In genomic region chr1:201827321-201828281, GRCh38 we compare ENCODE assay signal across 2 cellular contexts.
TF ChIP-seq lines count a peak whose summit lies in the region.

No MANE protein-coding gene starts in this region.

TF ChIP-seq in HepG2, 621 proteins besides CTCF, POLR2A, EP300 and RAD21:
- TF ChIP-seq ZNF20 (CRISPR knock-in tag; IDR thresholded peaks at IDR 0.05), result no peak
- no peak for TF ChIP-seq NFRKB (IDR thresholded peaks at IDR 0.05)
- 0 out of 2 replicates have a peak, but pooled peaks have one; percentile 17 for TF ChIP-seq CEBPB (IDR thresholded peaks at IDR 0.05; ENCODE audit: borderline replicate concordance, low read depth, low read length)

TF ChIP-seq in GM12878, 131 proteins besides CTCF, POLR2A, EP300 and RAD21:
- TF ChIP-seq CREM (IDR thresholded peaks at IDR 0.05; ENCODE audit: low read depth), result no peak
- no peak for TF ChIP-seq TAF1 (IDR thresholded peaks at IDR 0.05; ENCODE audit: borderline replicate concordance, low read depth, low read length)
- TF ChIP-seq STAT1 (conservative IDR thresholded peaks at IDR 0.05), result no peak
